In genomic region chr6:41921712-41921998, GRCh38 we compare ENCODE assay signal across 1 cellular context.
TF ChIP-seq lines count a peak whose summit lies in the region.

No MANE protein-coding gene starts in this region.

TF ChIP-seq in HepG2, 621 proteins besides CTCF, POLR2A, EP300 and RAD21 (continued from another document):
- no peak for TF ChIP-seq DZIP1 (CRISPR knock-in tag; IDR thresholded peaks at IDR 0.05)
- TF ChIP-seq ZNF629 (CRISPR knock-in tag; conservative IDR thresholded peaks at IDR 0.05) = no peak
- TF ChIP-seq PAX8 (CRISPR knock-in tag; IDR thresholded peaks at IDR 0.05; ENCODE audit: borderline replicate concordance) = no peak
- peak; percentile 72; the same call in 1 of the 2 replicates for TF ChIP-seq HES4 (CRISPR knock-in tag; IDR thresholded peaks at IDR 0.05; ENCODE audit: borderline replicate concordance)
- 0 out of 2 replicates have a peak, but pooled peaks have one; percentile 36 for TF ChIP-seq ZNF362 (CRISPR knock-in tag; IDR thresholded peaks at IDR 0.05; ENCODE audit: borderline replicate concordance)
- no peak for TF ChIP-seq TP53 (CRISPR knock-in tag; conservative IDR thresholded peaks at IDR 0.05)
- TF ChIP-seq ZNF230 (CRISPR knock-in tag; IDR thresholded peaks at IDR 0.05) = no peak
- TF ChIP-seq ZNF414 (CRISPR knock-in tag; IDR thresholded peaks at IDR 0.05) = no peak
- TF ChIP-seq ZNF142 (CRISPR knock-in tag; IDR thresholded peaks at IDR 0.05) = no peak
- TF ChIP-seq ATM (IDR thresholded peaks at IDR 0.05; ENCODE audit: borderline replicate concordance) = no peak
- TF ChIP-seq SETDB1 (CRISPR knock-in tag; IDR thresholded peaks at IDR 0.05; ENCODE audit: borderline replicate concordance) = peak; percentile 10; the same call in 1 of the 2 replicates
- no peak for TF ChIP-seq ZNF224 (CRISPR knock-in tag; IDR thresholded peaks at IDR 0.05)
- TF ChIP-seq MYC (CRISPR knock-in tag; IDR thresholded peaks at IDR 0.05; ENCODE audit: borderline replicate concordance) = peak; percentile 20; the same call in 1 of the 2 replicates
- TF ChIP-seq ZKSCAN1 (IDR thresholded peaks at IDR 0.05; ENCODE audit: low read length) = no peak; the same call in 1 of the 2 replicates
